In the genomic region with DNA sequence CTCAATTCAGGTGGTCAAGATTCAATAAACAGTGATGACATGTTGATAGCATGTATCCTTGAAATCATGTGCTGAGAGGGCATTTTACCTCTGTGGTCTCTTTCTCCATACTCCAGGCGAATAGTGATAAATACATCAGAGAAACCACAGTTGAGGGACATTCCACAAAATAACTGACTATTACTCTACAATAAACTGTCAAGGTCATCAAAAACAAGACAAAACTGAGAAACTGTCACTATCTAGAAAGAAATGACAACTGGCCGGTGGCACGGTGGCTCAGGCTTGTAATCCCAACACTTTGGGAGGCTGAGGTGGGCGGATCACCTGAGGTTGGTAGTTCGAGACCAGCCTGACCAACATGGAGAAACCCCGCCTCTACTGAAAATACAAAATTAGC, we compare ENCODE assay signal across 36 cellular contexts. TPM values are rescaled to one million over a fixed set of nuclear protein-coding genes. Genes with fewer than 3 reads are reported as not detected.
"Had no signal": no experiment of that assay in that cellular context is flagged by ENCODE, and none has a peak within 500 bp of the region (broad histone marks: within the 10 kb centered on the region; RNA-seq: fewer than 3 reads in every experiment).

No MANE protein-coding gene starts in this region.

- H3K36me3 ChIP-seq: adrenal gland, brain microvascular endothelial cell, breast epithelium had no signal

- DNase-seq: activated B cell treated with CpG ODN at 0.5 μM for 24 hours; activated CD4-positive, alpha-beta memory T cell treated with anti-CD3 and anti-CD28 coated beads for 36 hours; activated CD4-positive, alpha-beta T cell treated with anti-CD3 and anti-CD28 coated beads for 4 hours; activated CD4-positive, alpha-beta T cell treated with anti-CD3 and anti-CD28 coated beads, Interleukin-2, amount 10 ng/mL, durations not matched to agents 24 days and 14 days; activated CD4-positive, alpha-beta T cell treated with anti-CD3 and anti-CD28 coated beads, Interleukin-2, amount 50 U/mL, for 1 hour; activated CD4-positive, alpha-beta T cell treated with anti-CD3 and anti-CD28 coated beads, Interleukin-2, amount 50 U/mL, for 4 hours; activated CD4-positive, CD25-positive, alpha-beta regulatory T cell treated with anti-CD3 and anti-CD28 coated beads, Interleukin-2, amount 50 U/mL, for 72 hours; activated CD8-positive, alpha-beta memory T cell treated with anti-CD3 and anti-CD28 coated beads, Interleukin-2, amount 50 U/mL, for 4 hours; activated CD8-positive, alpha-beta T cell treated with anti-CD3 and anti-CD28 coated beads for 36 hours; activated effector memory CD4-positive, alpha-beta T cell treated with anti-CD3 and anti-CD28 coated beads, Interleukin-2, amount 50 U/mL, for 16 hours; activated gamma-delta T cell treated with Interleukin-2 at 50 U/mL for 16 hours; activated naive CD4-positive, alpha-beta T cell; activated naive CD4-positive, alpha-beta T cell treated with anti-CD3 and anti-CD28 coated beads for 36 hours; activated naive CD4-positive, alpha-beta T cell treated with anti-CD3 and anti-CD28 coated beads, Interleukin-2, amount 50 U/mL, for 16 hours; activated naive CD8-positive, alpha-beta T cell treated with anti-CD3 and anti-CD28 coated beads for 36 hours; activated T-cell treated with anti-CD3 and anti-CD28 coated beads for 4 hours; activated T-cell treated with anti-CD3 and anti-CD28 coated beads, Interleukin-2, amount 50 U/mL, for 1 hour; activated T-cell treated with anti-CD3 and anti-CD28 coated beads, Interleukin-2, amount 50 U/mL, for 4 hours; activated T-cell treated with anti-CD3 and anti-CD28 coated beads, Interleukin-2, amount 50 U/mL, for 72 hours; adrenal gland; amniotic stem cell; aorta; body of pancreas; brain microvascular endothelial cell; central memory CD4-positive, alpha-beta T cell; T-helper 1 cell; T-helper 2 cell; T-helper 9 cell had no signal

- ATAC-seq: activated CD8-positive, alpha-beta T cell treated with anti-CD3 and anti-CD28 coated beads for 36 hours; activated naive CD4-positive, alpha-beta T cell treated with anti-CD3 and anti-CD28 coated beads, Interleukin-2, amount 50 U/mL, for 72 hours; activated T-cell treated with anti-CD3 and anti-CD28 coated beads, Interleukin-2, amount 50 U/mL, for 4 hours; activated T-cell treated with anti-CD3 and anti-CD28 coated beads, Interleukin-2, amount 50 U/mL, for 72 hours; activated T-helper 17 cell treated with anti-CD3 and anti-CD28 coated beads, Interleukin-2, amount 50 U/mL, for 72 hours; body of pancreas had no signal

- H3K4me1 ChIP-seq: adrenal gland, body of pancreas, breast epithelium had no signal

- H3K27ac ChIP-seq: adrenal gland, body of pancreas, brain microvascular endothelial cell, breast epithelium, VCaP had no signal

- H3K9me3 ChIP-seq: adrenal gland, body of pancreas, breast epithelium had no signal

- H3K4me3 ChIP-seq: adrenal gland, body of pancreas, breast epithelium had no signal

- FAIRE-seq: astrocyte, TTC549 had no signal

- H3K27me3 ChIP-seq: adrenal gland, body of pancreas, brain microvascular endothelial cell, breast epithelium had no signal

RNA-seq across cellular contexts. Expression of gene COL17A1, which starts 52.5 kb away (rescaled TPM):
- total RNA-seq: activated B cell treated with CpG ODN at 0.5 μM for 24 hours; activated CD4-positive, alpha-beta memory T cell treated with anti-CD3 and anti-CD28 coated beads for 36 hours; activated CD4-positive, alpha-beta T cell treated with anti-CD3 and anti-CD28 coated beads, Interleukin-2, amount 10 ng/mL, durations not matched to agents 24 days and 14 days; activated CD8-positive, alpha-beta memory T cell treated with anti-CD3 and anti-CD28 coated beads for 36 hours; activated CD8-positive, alpha-beta T cell treated with anti-CD3 and anti-CD28 coated beads for 36 hours; activated naive CD4-positive, alpha-beta T cell treated with anti-CD3 and anti-CD28 coated beads for 36 hours; activated naive CD4-positive, alpha-beta T cell treated with anti-CD3 and anti-CD28 coated beads, Interleukin-2, amount 50 U/mL, for 72 hours; activated naive CD8-positive, alpha-beta T cell treated with anti-CD3 and anti-CD28 coated beads for 36 hours; activated T-cell treated with anti-CD3 and anti-CD28 coated beads, Interleukin-2, amount 50 U/mL, for 72 hours; activated T-helper 1 cell treated with anti-CD3 and anti-CD28 coated beads, Interleukin-12 subunit alpha, Interleukin-12 subunit beta, Interleukin-2, Interleukin-4 antibody, amounts not matched to agents 30 ng/mL and 10 ng/mL and 1 ng/mL, durations not matched to agents 14 hours and 24 hours and 36 hours; activated T-helper 17 cell treated with anti-CD3 and anti-CD28 coated beads, Interleukin-2, amount 50 U/mL, for 72 hours had no signal
